ENCODE assay signal across 8 cellular contexts in genomic region chr1:15834406-15835204, GRCh38. TPM values are rescaled to one million over a fixed set of nuclear protein-coding genes. Genes with fewer than 3 reads are reported as not detected.
DNase-seq lines count a peak whose midpoint lies in the region; FAIRE-seq and TF ChIP-seq lines count a peak whose summit lies in the region.

No MANE protein-coding gene starts in this region.

- no peaks in the 10 kb centered on the region for H3K9me3 ChIP-seq in HEK293 (ENCODE audit: control insufficient read depth, insufficient read depth, low read depth, low read length)
- no peaks in the 10 kb centered on the region for H3K9me3 ChIP-seq in SJCRH30 (replicated peaks)

- TF ChIP-seq CTCF in HEK293 (tag by site-specific recombination; IDR thresholded peaks at IDR 0.05) = no peak

- CTCF ChIA-PET in HEK293 (lab: Yijun Ruan, JAX) = interaction anchor here (0.6 to 1.1 kb wide), 6 partner anchors 18 to 123 kb away, joined by 3 to 8 read pairs (median 3); no protein-coding TSS in a partner anchor

- H3K36me3 ChIP-seq in HEK293 (ENCODE audit: control insufficient read depth in 2 of 2, insufficient read depth in 1 of 2, low read length in 2 of 2) = no peaks in the 10 kb centered on the region; a peak in 1 of 3 replicates
- H3K36me3 ChIP-seq in SJCRH30 = no peaks in the 10 kb centered on the region

- peak overlapping the region; percentile 79 for H3K4me3 ChIP-seq in HEK293 (ENCODE audit: low read depth, low read length)
- peak overlapping the region; percentile 69 for H3K4me3 ChIP-seq in SJCRH30

- no peaks in the 10 kb centered on the region for H3K27me3 ChIP-seq in SJCRH30

- H3K4me1 ChIP-seq in HEK293 (ENCODE audit: control insufficient read depth, insufficient read depth, low read length) (peaks cover 11% of the 10 kb centered on the region), SJCRH30 (no peaks in the 10 kb centered on the region)

- POLR2A ChIA-PET in HEK293 (lab: Yijun Ruan, JAX) = interaction anchor here (0.5 to 4.4 kb wide), 17 partner anchors 9 to 141 kb away, joined by 3 to 106 read pairs (median 6); partner anchors contain the start of genes SPEN, UQCRHL and ZBTB17

- peak; percentile 84 for FAIRE-seq in G401.6 (lab: Jason Lieb, UNC)
- no peak for FAIRE-seq in frontal cortex (lab: Jason Lieb, UNC)

- H3K27ac ChIP-seq in HEK293 (ENCODE audit: extremely low read depth, low read depth, low read length) = peak overlapping the region; percentile 98
- H3K27ac ChIP-seq in SJCRH30 = peak overlapping the region; percentile 96

- DNase-seq in MV-4-11 (lab: John Stamatoyannopoulos, UW) (peak; percentile 89), SJCRH30 (peak; percentile 97), frontal cortex (ENCODE audit: low spot score in 2 of 2) (peak; percentile 75 to 82), non-pigmented ciliary epithelial cell (ENCODE audit: low read depth) (peak; percentile 71), superior temporal gyrus (ENCODE audit: extremely low spot score) (peak; percentile 96)
- DNase-seq in activated naive CD4-positive, alpha-beta T cell treated with Interleukin-2 at 50 U/mL for 16 hours = peak; percentile 90

TF ChIP-seq in HEK293, 187 proteins besides CTCF, POLR2A, EP300 and RAD21 (continues in another document):
- TF ChIP-seq ZNF2 (tag by site-specific recombination; IDR thresholded peaks at IDR 0.05) (peak; percentile 77), INSM2 (tag by site-specific recombination; IDR thresholded peaks at IDR 0.05) (peak; percentile 16; the same call in 1 of the 2 replicates), ZBTB10 (tag by site-specific recombination; IDR thresholded peaks at IDR 0.05) (peak; percentile 22; the same call in 1 of the 2 replicates), IKZF3 (tag by site-specific recombination; IDR thresholded peaks at IDR 0.05) (peak; percentile 55; the same call in 1 of the 2 replicates), KLF9 (tag by site-specific recombination; IDR thresholded peaks at IDR 0.05; ENCODE audit: low read depth) (peak; percentile 81), ZBTB20 (tag by site-specific recombination; IDR thresholded peaks at IDR 0.05) (peak; percentile 73; the same call in 1 of the 2 replicates), TRIM28 (IDR thresholded peaks at IDR 0.05; ENCODE audit: borderline replicate concordance, low read length) (peak; percentile 57; the same call in 1 of the 2 replicates), ZNF660 (tag by site-specific recombination; IDR thresholded peaks at IDR 0.05) (peak; percentile 82), ZNF580 (tag by site-specific recombination; IDR thresholded peaks at IDR 0.05) (peak; percentile 64), KLF10 (tag by site-specific recombination; IDR thresholded peaks at IDR 0.05) (peak; percentile 99), GLIS1 (tag by site-specific recombination; IDR thresholded peaks at IDR 0.05) (peak; percentile 89), KLF17 (tag by site-specific recombination; IDR thresholded peaks at IDR 0.05) (0 out of 2 replicates have a peak, but pooled peaks have one; percentile 60), ZNF529 (tag by site-specific recombination; IDR thresholded peaks at IDR 0.05; ENCODE audit: insufficient replicate concordance) (no peak), TCF7L2 (IDR thresholded peaks at IDR 0.05; ENCODE audit: borderline replicate concordance, low read depth, low read length) (peak; percentile 99), ZNF571 (tag by site-specific recombination; IDR thresholded peaks at IDR 0.05) (no peak), ZNF501 (tag by site-specific recombination; IDR thresholded peaks at IDR 0.05) (peak; percentile 73), YY2 (tag by site-specific recombination; IDR thresholded peaks at IDR 0.05) (peak; percentile 85), ZNF596 (tag by site-specific recombination; IDR thresholded peaks at IDR 0.05) (0 out of 2 replicates have a peak, but pooled peaks have one; percentile 17), ZNF416 (tag by site-specific recombination; IDR thresholded peaks at IDR 0.05) (no peak), ZBTB17 (tag by site-specific recombination; IDR thresholded peaks at IDR 0.05) (peak; percentile 87; the same call in 1 of the 2 replicates), OVOL3 (tag by site-specific recombination; IDR thresholded peaks at IDR 0.05) (peak; percentile 79; the same call in 1 of the 2 replicates), EGR2 (tag by site-specific recombination; IDR thresholded peaks at IDR 0.05; ENCODE audit: low read depth) (peak; percentile 94), PATZ1 (tag by site-specific recombination; IDR thresholded peaks at IDR 0.05) (peak; percentile 82), ZNF362 (tag by site-specific recombination; IDR thresholded peaks at IDR 0.05) (peak; percentile 94), WT1 (tag by site-specific recombination; IDR thresholded peaks at IDR 0.05) (peak; percentile 42)

RNA-seq across cellular contexts. Expression of gene SPEN, which starts 12.9 kb away (rescaled TPM):
- 47.2 and 55.7 TPM in 2 replicates for total RNA-seq in SJCRH30 (2014; rRNA removed; shearing (Covaris generic))
- 58.3 TPM for total RNA-seq in frontal cortex

RNA-seq across cellular contexts. Expression of gene UQCRHL, which starts 27.2 kb away (rescaled TPM):
- 8.5 and 8.6 TPM in 2 replicates for total RNA-seq in SJCRH30 (2014; rRNA removed; shearing (Covaris generic))
- 2.9 TPM for total RNA-seq in frontal cortex

Comparison
In these comparisons a context has a peak if more than half of its experiments do, and no peak if none do; other contexts are left out.
1. Peak in every context shown above with its lines: DNase-seq, H3K4me3 ChIP-seq and H3K27ac ChIP-seq.